Comparison of ENCODE assay signal across 12 cellular contexts in the genomic region with DNA sequence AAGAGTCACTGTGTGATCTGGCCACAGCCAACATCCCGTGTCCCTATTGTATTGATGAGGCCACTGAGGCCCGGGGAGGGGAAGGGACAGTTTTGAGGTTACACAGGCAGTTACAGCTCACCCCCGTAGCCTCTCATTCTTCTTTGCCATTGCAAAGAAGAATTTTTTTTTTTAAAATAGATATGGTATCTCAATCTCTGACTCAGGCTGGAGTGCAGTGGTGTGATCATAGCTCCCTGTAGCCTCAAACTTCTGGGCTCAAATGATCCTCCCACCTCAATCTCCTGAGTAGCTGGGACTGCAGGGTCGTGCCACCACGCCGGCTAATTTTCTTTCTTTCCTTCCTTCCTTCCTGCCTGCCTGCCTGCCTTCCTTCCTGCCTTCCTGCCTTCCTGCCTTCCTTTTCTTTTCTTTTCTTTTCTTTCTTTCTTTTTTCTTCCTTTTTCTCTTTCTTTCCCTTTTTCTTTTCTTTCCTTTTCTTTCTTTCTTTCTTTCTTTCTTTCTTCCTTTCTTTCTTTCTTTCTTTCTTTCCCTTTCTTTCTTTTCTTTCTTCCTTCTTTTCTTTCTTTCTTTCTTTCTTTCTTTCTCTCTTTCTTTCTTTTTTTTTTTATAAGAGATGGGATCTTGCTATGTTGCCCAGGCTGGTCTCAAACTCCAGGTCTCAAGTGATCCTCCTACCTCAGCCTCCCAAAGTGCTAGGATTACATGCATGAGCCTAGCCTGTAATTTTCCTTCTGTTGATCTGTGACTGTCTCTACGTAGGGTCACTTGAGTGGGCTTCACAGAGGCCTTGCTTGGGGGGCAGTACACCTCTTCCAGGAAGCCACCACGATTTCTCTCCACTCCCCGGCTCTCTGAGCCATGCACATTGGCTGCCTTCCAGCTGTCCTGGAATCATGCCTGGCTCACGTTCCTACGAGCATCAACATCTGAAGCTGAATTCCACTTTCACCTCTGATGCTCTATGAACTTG. TPM values are rescaled to one million over a fixed set of nuclear protein-coding genes. Genes with fewer than 3 reads are reported as not detected.
A peak's percentile ranks its signal among the peaks of the same experiment; 100 is the strongest.
DNase-seq lines count a peak whose midpoint lies in the region; ATAC-seq, FAIRE-seq and TF ChIP-seq lines count a peak whose summit lies in the region.
"Had no signal": no experiment of that assay in that cellular context is flagged by ENCODE, and none has a peak within 500 bp of the region (broad histone marks: within the 10 kb centered on the region; RNA-seq: fewer than 3 reads in every experiment).

No MANE protein-coding gene starts in this region.

- intact Hi-C loops in HepG2 (cut with micrococcal nuclease; ENCODE audit: unreplicated experiment), result loop anchor here (10.0 kb wide), 1 partner anchor 63 kb away; no protein-coding TSS in a partner anchor

- no peak overlapping the region for H3K4me3 ChIP-seq in cardiac fibroblast (replicated peaks in 1 of 2; ENCODE audit: low read depth in 2 of 2, low read length in 2 of 2)
- H3K4me3 ChIP-seq in HepG2 (replicated peaks in 1 of 3; ENCODE audit: insufficient read depth in 1 of 3, low read depth in 2 of 3, low read length in 3 of 3), result no peak overlapping the region
- H3K4me3 ChIP-seq: left lung had no signal

- H4K20me1 ChIP-seq in HepG2 (ENCODE audit: insufficient read depth, low read length), result no peaks in the 10 kb centered on the region

- TF ChIP-seq EP300 in HepG2 (IDR thresholded peaks at IDR 0.05; ENCODE audit: low read depth in 2 of 2, low read length in 2 of 2), result no peak
- no peak for TF ChIP-seq EP300 in HepG2 (CRISPR knock-in tag; IDR thresholded peaks at IDR 0.05; ENCODE audit: borderline replicate concordance)

- POLR2A ChIA-PET in HepG2 (lab: Yijun Ruan, JAX), result interaction anchor here (1.3 kb wide), 1 partner anchor 22 kb away, joined by 4 read pairs; no protein-coding TSS in a partner anchor

- H2AFZ ChIP-seq in HepG2 (ENCODE audit: low read length), result no peak overlapping the region

- H3K27ac ChIP-seq in HepG2 (ENCODE audit: extremely low read length, insufficient read depth, low read length), result no peak overlapping the region
- H3K27ac ChIP-seq: left lung had no signal

- TF ChIP-seq RAD21 in HepG2 (CRISPR knock-in tag; IDR thresholded peaks at IDR 0.05), result no peak

- no peak overlapping the region for H3K4me2 ChIP-seq in HepG2 (ENCODE audit: low read depth, low read length)

- H3K36me3 ChIP-seq in HepG2 (replicated peaks in 1 of 2; ENCODE audit: control insufficient read depth in 1 of 2, insufficient read depth in 2 of 2, low read length in 2 of 2), result no peaks in the 10 kb centered on the region
- H3K36me3 ChIP-seq: left lung had no signal

- DNase-seq in AG08396 (ENCODE audit: low spot score) (peak; percentile 65), NCI-H2029 treated with DMSO at 0.1 percent for 48 hours (lab: John Stamatoyannopoulos, UW) (peak; percentile 28), cardiac fibroblast (ENCODE audit: low read depth in 2 of 2) (peak; percentile 74 to 78), HepG2 (ENCODE audit: low spot score) (no peak), NAMALWA (ENCODE audit: low spot score) (no peak), superior temporal gyrus (ENCODE audit: extremely low spot score) (no peak), SW 1271 (lab: John Stamatoyannopoulos, UW) (no peak)
- DNase-seq: CD4-positive, CD25-positive, alpha-beta regulatory T cell; left lung had no signal

- WGBS in HepG2 (ENCODE audit: low lambda C conversion rate), result 21% methylated on average over 10 of the region's 11 CpGs

- ATAC-seq in HepG2 (no peak), HG03439 (IDR thresholded peaks at IDR 0.05; ENCODE audit: unreplicated experiment) (no peak)
- ATAC-seq: left lung had no signal

- no peak for FAIRE-seq in HepG2 (lab: Jason Lieb, UNC)
- FAIRE-seq: endometrium had no signal

- H3K79me2 ChIP-seq in HepG2 (ENCODE audit: insufficient read depth, low read length), result no peaks in the 10 kb centered on the region

- H3K4me1 ChIP-seq in HepG2 (ENCODE audit: insufficient read depth, low read length), result peaks cover 8% of the 10 kb centered on the region

- in situ Hi-C loops in HepG2 (cut with HindIII; ENCODE audit: extremely low pct_ligation_motif_present, low pct_unique_long_range_greater_than_20kb), result no loop called here

- BruUV-seq in HepG2 (replicated peaks; lab: Mats Ljungman, UMichigan), result no TSS peak

- peaks cover 8% of the 10 kb centered on the region for H3K9me3 ChIP-seq in HepG2 (ENCODE audit: low read length)

- CTCF ChIA-PET in HepG2 (lab: Yijun Ruan, JAX; ENCODE audit: low intra/inter-chr PET ratio, low total read pairs), result no interaction called here

- H3K9ac ChIP-seq in HepG2 (ENCODE audit: insufficient read depth, low read depth, low read length), result no peak overlapping the region

- TF ChIP-seq POLR2A in HepG2 (IDR thresholded peaks at IDR 0.05; ENCODE audit: insufficient read depth in 1 of 2, low read depth in 2 of 2, low read length in 2 of 2), result no peak

- no peak for TF ChIP-seq CTCF in cardiac fibroblast (IDR thresholded peaks at IDR 0.05; ENCODE audit: low read depth, low read length)
- TF ChIP-seq CTCF in HepG2 (CRISPR knock-in tag; IDR thresholded peaks at IDR 0.05), result no peak

- H3K27me3 ChIP-seq in HepG2 (ENCODE audit: control insufficient read depth in 1 of 2, insufficient read depth in 2 of 2, low read length in 2 of 2), result peaks cover 2 to 31% of the 10 kb centered on the region in 2 experiments; a peak in 2 of 5 replicates

RNA-seq across cellular contexts. Expression of gene TMEM270, which starts 31.3 kb away (rescaled TPM):
- total RNA-seq in HepG2 (2016; rRNA removed; fragmentation: Illumina TruSeq; extraction: Trizol), result not detected in 2 replicates
- not detected in 2 replicates for total RNA-seq in HepG2 (2016; cell fraction: cytosol; rRNA removed; fragmentation: Illumina TruSeq; extraction: Trizol; ENCODE audit: low read depth)
- total RNA-seq in HepG2 (2016; cell fraction: insoluble cytoplasmic fraction; rRNA removed; fragmentation: Illumina TruSeq; extraction: Trizol), result not detected in 2 replicates
- total RNA-seq in HepG2 (2016; cell fraction: membrane; rRNA removed; fragmentation: Illumina TruSeq; extraction: Trizol), result not detected in 2 replicates
- total RNA-seq in HepG2 (2016; cell fraction: nucleus; rRNA removed; fragmentation: Illumina TruSeq; extraction: Trizol), result not detected in 2 replicates
- not detected in 2 replicates for polyA plus RNA-seq in HepG2 (2011; rRNA removed)
- not detected in 2 replicates for polyA plus RNA-seq in HepG2 (2011; cell fraction: cytosol; rRNA removed)
- not detected in 2 replicates for polyA plus RNA-seq in HepG2 (2011; cell fraction: nucleus; rRNA removed)
- polyA plus RNA-seq in HepG2 (2012), result not detected in 2 replicates
- polyA plus RNA-seq in HepG2 (2016; cell fraction: cytosol; fragmentation: Illumina TruSeq; extraction: Trizol; ENCODE audit: low read depth), result not detected in 2 replicates
- not detected in 2 replicates for polyA plus RNA-seq in HepG2 (2016; cell fraction: insoluble cytoplasmic fraction; fragmentation: Illumina TruSeq; extraction: Trizol; ENCODE audit: low read depth)
- not detected in 2 replicates for polyA plus RNA-seq in HepG2 (2016; cell fraction: membrane; fragmentation: Illumina TruSeq; extraction: Trizol; ENCODE audit: low read depth)
- polyA plus RNA-seq in HepG2 (2016; cell fraction: nucleus; fragmentation: Illumina TruSeq; extraction: Trizol; ENCODE audit: insufficient read depth, low read depth), result not detected in 2 replicates
- 1.4 TPM in 1 of 2 replicates, not detected in the other for polyA minus RNA-seq in HepG2 (2011; rRNA and poly(A)+ RNA removed; ENCODE audit: low replicate concordance)
- polyA minus RNA-seq in HepG2 (2011; cell fraction: cytosol; rRNA and poly(A)+ RNA removed), result not detected in 2 replicates
- not detected in 2 replicates for polyA minus RNA-seq in HepG2 (2011; cell fraction: nucleus; rRNA and poly(A)+ RNA removed)
- total RNA-seq: CD4-positive, CD25-positive, alpha-beta regulatory T cell; left lung; posterior vena cava had no signal

RNA-seq across cellular contexts. Expression of gene METTL27, which starts 50.0 kb away (rescaled TPM):
- total RNA-seq in HepG2 (2016; rRNA removed; fragmentation: Illumina TruSeq; extraction: Trizol), result 1.2 and 2.0 TPM in 2 replicates
- 0.88 and 1.1 TPM in 2 replicates for total RNA-seq in HepG2 (2016; cell fraction: cytosol; rRNA removed; fragmentation: Illumina TruSeq; extraction: Trizol; ENCODE audit: low read depth)
- 1.3 and 1.7 TPM in 2 replicates for total RNA-seq in HepG2 (2016; cell fraction: insoluble cytoplasmic fraction; rRNA removed; fragmentation: Illumina TruSeq; extraction: Trizol)
- 0.77 and 1.5 TPM in 2 replicates for total RNA-seq in HepG2 (2016; cell fraction: membrane; rRNA removed; fragmentation: Illumina TruSeq; extraction: Trizol)
- total RNA-seq in HepG2 (2016; cell fraction: nucleus; rRNA removed; fragmentation: Illumina TruSeq; extraction: Trizol), result 0.60 and 0.99 TPM in 2 replicates
- polyA plus RNA-seq in HepG2 (2011; rRNA removed), result 3.0 and 3.6 TPM in 2 replicates
- 1.5 and 4.7 TPM in 2 replicates for polyA plus RNA-seq in HepG2 (2011; cell fraction: cytosol; rRNA removed)
- 3.3 and 4.0 TPM in 2 replicates for polyA plus RNA-seq in HepG2 (2011; cell fraction: nucleus; rRNA removed)
- 1.8 and 2.3 TPM in 2 replicates for polyA plus RNA-seq in HepG2 (2012)
- polyA plus RNA-seq in HepG2 (2016; cell fraction: cytosol; fragmentation: Illumina TruSeq; extraction: Trizol; ENCODE audit: low read depth), result 1.4 and 1.7 TPM in 2 replicates
- 0.83 and 1.6 TPM in 2 replicates for polyA plus RNA-seq in HepG2 (2016; cell fraction: insoluble cytoplasmic fraction; fragmentation: Illumina TruSeq; extraction: Trizol; ENCODE audit: low read depth)
- polyA plus RNA-seq in HepG2 (2016; cell fraction: membrane; fragmentation: Illumina TruSeq; extraction: Trizol; ENCODE audit: low read depth), result 0.92 and 1.7 TPM in 2 replicates
- 1.5 and 1.8 TPM in 2 replicates for polyA plus RNA-seq in HepG2 (2016; cell fraction: nucleus; fragmentation: Illumina TruSeq; extraction: Trizol; ENCODE audit: insufficient read depth, low read depth)
- polyA minus RNA-seq in HepG2 (2011; rRNA and poly(A)+ RNA removed; ENCODE audit: low replicate concordance), result 3.6 and 5.4 TPM in 2 replicates
- 0.69 and 0.70 TPM in 2 replicates for polyA minus RNA-seq in HepG2 (2011; cell fraction: cytosol; rRNA and poly(A)+ RNA removed)
- 2.1 and 3.7 TPM in 2 replicates for polyA minus RNA-seq in HepG2 (2011; cell fraction: nucleus; rRNA and poly(A)+ RNA removed)

Comparison
In these comparisons a context has a peak if more than half of its experiments do, and no peak if none do; other contexts are left out.
1. DNase-seq: peak in AG08396 (single experiment), NCI-H2029 treated with DMSO at 0.1 percent for 48 hours (single experiment) and cardiac fibroblast (2 of 2); none in HepG2 (single experiment), NAMALWA (single experiment), superior temporal gyrus (single experiment) and SW 1271 (0 of 2).